Comparison of ENCODE assay signal across 18 cellular contexts in the genomic region with DNA sequence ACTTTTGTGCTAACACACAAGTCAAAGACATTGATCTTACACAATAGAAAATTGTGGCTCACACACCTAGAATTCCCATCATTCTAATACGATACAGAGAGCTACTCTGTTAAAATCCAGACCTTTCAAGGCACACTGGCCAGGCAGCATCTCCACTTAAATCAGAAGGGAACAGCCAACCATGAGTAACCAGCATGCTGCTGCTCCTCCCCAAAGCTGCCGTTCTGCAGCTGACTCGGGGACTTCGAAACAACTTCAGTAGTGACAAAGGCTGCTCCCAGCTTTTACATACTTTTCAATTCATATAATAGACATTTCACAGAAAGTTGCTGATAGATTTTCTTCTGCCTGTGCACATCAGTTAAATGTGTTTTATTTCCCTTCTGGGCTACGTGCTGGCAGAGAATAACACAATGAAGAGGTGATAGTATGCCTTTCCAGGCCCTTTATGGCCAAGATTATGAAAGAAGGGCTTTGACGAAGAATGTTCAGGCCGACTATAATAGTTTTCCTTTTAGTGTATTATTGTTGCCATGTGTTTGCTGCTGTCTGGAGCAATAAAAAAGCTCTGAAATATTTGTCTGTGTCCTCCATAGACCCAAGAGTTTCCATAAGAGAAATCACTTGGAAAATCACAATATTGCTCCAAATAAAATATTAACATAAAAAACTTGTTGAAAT.
A peak's percentile ranks its signal among the peaks of the same experiment; 100 is the strongest.
DNase-seq lines count a peak whose midpoint lies in the region; ATAC-seq and TF ChIP-seq lines count a peak whose summit lies in the region.
"Had no signal": no experiment of that assay in that cellular context is flagged by ENCODE, and none has a peak within 500 bp of the region (broad histone marks: within the 10 kb centered on the region; RNA-seq: fewer than 3 reads in every experiment).

No MANE protein-coding gene starts in this region.

- in situ Hi-C loops in GM13977 (cut with MboI; ENCODE audit: low pct_unique_long_range_greater_than_20kb, low sequenced_read_pairs, unreplicated experiment): no loop called here

- H3K4me1 ChIP-seq in adipocyte (ENCODE audit: control insufficient read depth, insufficient read depth, low read length): peaks cover 4% of the 10 kb centered on the region
- H3K4me1 ChIP-seq: BLaER1 treated with 17β-estradiol and CSF1 and Interleukin-3, amounts not matched to agents 10 nM and 100 nM had no signal

- intact Hi-C loops in sciatic nerve (cut with DNase I): no loop called here

- H3K9me3 ChIP-seq in adipocyte (ENCODE audit: control insufficient read depth, low read length): no peaks in the 10 kb centered on the region

- no peaks in the 10 kb centered on the region for H3K36me3 ChIP-seq in adipocyte (ENCODE audit: control insufficient read depth, insufficient read depth, low read length, severe bottlenecking)

- TF ChIP-seq CTCF in GM13977 (IDR thresholded peaks at IDR 0.05; ENCODE audit: extremely low read depth, insufficient read depth, missing control alignments): no peak

- peak; percentile 86 for ATAC-seq in sciatic nerve
- ATAC-seq in GM18868 (IDR thresholded peaks at IDR 0.05; ENCODE audit: unreplicated experiment): no peak
- ATAC-seq: HCT116, PC-3 had no signal

- peak overlapping the region; percentile 30 for H3K4me3 ChIP-seq in adipocyte (ENCODE audit: low read length)
- H3K4me3 ChIP-seq: BLaER1 treated with 17β-estradiol and CSF1 and Interleukin-3, amounts not matched to agents 10 nM and 100 nM had no signal

- H3K27me3 ChIP-seq in adipocyte (replicated peaks; ENCODE audit: control insufficient read depth, insufficient read depth, low read length): no peaks in the 10 kb centered on the region
- H3K27me3 ChIP-seq: BLaER1 treated with 17β-estradiol and CSF1 and Interleukin-3, amounts not matched to agents 10 nM and 100 nM had no signal

- H3K9ac ChIP-seq in adipocyte (ENCODE audit: low read length): no peak overlapping the region
- H3K9ac ChIP-seq: BLaER1 treated with 17β-estradiol and CSF1 and Interleukin-3, amounts not matched to agents 10 nM and 100 nM had no signal

- DNase-seq in EH (ENCODE audit: low read depth) (peak; percentile 20), adipocyte (ENCODE audit: low read depth) (no peak), kidney tubule cell (ENCODE audit: low spot score) (peak; percentile 57), sciatic nerve (ENCODE audit: low spot score) (no peak), cerebellar cortex (ENCODE audit: low spot score) (no peak), NCI-H2081 treated with DMSO at 0.1 percent for 48 hours (lab: John Stamatoyannopoulos, UW) (no peak), GM13977 (ENCODE audit: low spot score) (no peak)
- DNase-seq: ACHN; DMS 273 treated with DMSO at 0.1 percent for 48 hours; NCI-H1436 treated with DMSO at 0.1 percent for 48 hours; NCI-H2081; NCI-H2227 treated with DMSO at 0.1 percent for 48 hours; NCI-H526; NK-92 treated with Interleukin-12 subunit alpha and Interleukin-12 subunit beta, amount 100 ng/mL, for 24 hours had no signal

Comparison
In these comparisons a context has a peak if more than half of its experiments do, and no peak if none do; other contexts are left out.
1. DNase-seq: peak in EH (single experiment) and kidney tubule cell (single experiment); none in adipocyte (single experiment), sciatic nerve (single experiment), cerebellar cortex (single experiment), NCI-H2081 treated with DMSO at 0.1 percent for 48 hours (single experiment) and GM13977 (single experiment).